18 cellular contexts compared by ENCODE assay signal in genomic region chr3:194802125-194802433, GRCh38.
"Had no signal": no experiment of that assay in that cellular context is flagged by ENCODE, and none has a peak within 500 bp of the region (broad histone marks: within the 10 kb centered on the region; RNA-seq: fewer than 3 reads in every experiment).

No MANE protein-coding gene starts in this region.

- H3K27ac ChIP-seq: foreskin keratinocyte, left ventricle myocardium inferior, lower lobe of right lung, pancreas, suprapubic skin, thyroid gland, upper lobe of left lung had no signal

- H3K36me3 Mint-ChIP-seq: immature natural killer cell; natural killer cell treated with Interleukin-12 subunit alpha and Interleukin-12 subunit beta and Interleukin-15 and Interleukin-18, amount 100 ng/mL, for 72 hours had no signal

- H3K4me1 ChIP-seq: foreskin keratinocyte, left ventricle myocardium inferior, lower lobe of right lung, pancreas, suprapubic skin, thyroid gland, upper lobe of left lung had no signal

- H3K27me3 ChIP-seq: pancreas, thyroid gland, upper lobe of left lung had no signal

- H3K4me3 Mint-ChIP-seq: central memory CD8-positive, alpha-beta T cell; immature natural killer cell; memory B cell; natural killer cell treated with Interleukin-12 subunit alpha and Interleukin-12 subunit beta and Interleukin-15 and Interleukin-18, amount 100 ng/mL, for 72 hours had no signal

- H3K9me3 ChIP-seq: left ventricle myocardium inferior, lower lobe of right lung, pancreas, suprapubic skin, thyroid gland, upper lobe of left lung had no signal

- H3K9me3 Mint-ChIP-seq: central memory CD8-positive, alpha-beta T cell; immature natural killer cell; memory B cell; natural killer cell treated with Interleukin-12 subunit alpha and Interleukin-12 subunit beta and Interleukin-15 and Interleukin-18, amount 100 ng/mL, for 72 hours had no signal

- H3K4me1 Mint-ChIP-seq: central memory CD8-positive, alpha-beta T cell; immature natural killer cell had no signal

- H3K36me3 ChIP-seq: left ventricle myocardium inferior, lower lobe of right lung, pancreas, suprapubic skin, thyroid gland, upper lobe of left lung had no signal

- H3K27ac Mint-ChIP-seq: immature natural killer cell, memory B cell, progenitor cell of endocrine pancreas had no signal

- DNase-seq: erythroblast; foreskin keratinocyte; immature natural killer cell; left ventricle myocardium inferior; lower lobe of right lung; midbrain; pancreas; right cardiac atrium; small intestine; stimulated activated CD4-positive, alpha-beta T cell treated with anti-CD3 and anti-CD28 coated beads, Interleukin-2, amount 100 ng/mL, for 48 hours; stimulated activated naive CD8-positive, alpha-beta T cell treated with anti-CD3 and anti-CD28 coated beads, Interleukin-15, Interleukin-2, amounts not matched to agents 100 U/mL and 50 U/mL, for 24 hours; thyroid gland had no signal

- H3K4me3 ChIP-seq: left ventricle myocardium inferior, lower lobe of right lung, pancreas, suprapubic skin, thyroid gland, upper lobe of left lung had no signal
